8 cellular contexts compared by ENCODE assay signal in genomic region chr6:110039364-110039995, GRCh38.
DNase-seq lines count a peak whose midpoint lies in the region; ATAC-seq, FAIRE-seq and TF ChIP-seq lines count a peak whose summit lies in the region.

No MANE protein-coding gene starts in this region.

- H3K4me3 Mint-ChIP-seq in activated T-helper 2 cell treated with anti-CD3 and anti-CD28 coated beads, Interferon-gamma antibody, Interleukin-2, Interleukin-4, amounts not matched to agents 10 μg/mL and 5 μg/mL and 100 μg/mL, durations not matched to agents 14 hours and 24 hours and 36 hours (ENCODE audit: low read depth), result peak overlapping the region; percentile 76
- peak overlapping the region; percentile 77 for H3K4me3 Mint-ChIP-seq in nephron progenitor cell

- CTCF ChIA-PET in RWPE1 (lab: Yijun Ruan, JAX), result interaction anchor here (0.5 to 4.1 kb wide), 44 partner anchors 8 to 916 kb away, joined by 3 to 43 read pairs (median 4); no protein-coding TSS in a partner anchor

- DNase-seq in ELR (ENCODE audit: low read depth), result peak; percentile 84
- DNase-seq in H54 (ENCODE audit: insufficient read length, low spot score), result peak; percentile 27
- peak; percentile 59 for DNase-seq in LNCaP clone FGC (ENCODE audit: low read depth)
- peak; percentile 74 for DNase-seq in RWPE1 (ENCODE audit: low spot score)
- peak; percentile 73 for DNase-seq in activated T-helper 2 cell treated with anti-CD3 and anti-CD28 coated beads, Interferon-gamma antibody, Interleukin-2, Interleukin-4, amounts not matched to agents 10 μg/mL and 5 μg/mL and 100 μg/mL, durations not matched to agents 14 hours and 24 hours and 36 hours (ENCODE audit: low spot score)
- peak; percentile 92 for DNase-seq in fibroblast of the aortic adventitia (ENCODE audit: low read depth)
- DNase-seq in nephron progenitor cell, result peak; percentile 88
- peak; percentile 85 for DNase-seq in stimulated activated naive CD8-positive, alpha-beta T cell treated with anti-CD3 and anti-CD28 coated beads, Interleukin-15, Interleukin-2, amounts not matched to agents 100 U/mL and 50 U/mL, for 24 hours

- peak; percentile 89 for ATAC-seq in stimulated activated naive CD8-positive, alpha-beta T cell treated with anti-CD3 and anti-CD28 coated beads, Interleukin-15, Interleukin-2, amounts not matched to agents 100 U/mL and 50 U/mL, for 24 hours

- H3K4me3 ChIP-seq in LNCaP clone FGC (ENCODE audit: low read depth, low read length) (no peak overlapping the region), fibroblast of the aortic adventitia (ENCODE audit: low read depth, low read length) (peak overlapping the region; percentile 46)

- intact Hi-C loops in activated T-helper 2 cell treated with anti-CD3 and anti-CD28 coated beads, Interferon-gamma antibody, Interleukin-2, Interleukin-4, amounts not matched to agents 10 μg/mL and 5 μg/mL and 100 μg/mL, durations not matched to agents 14 hours and 24 hours and 36 hours (cut with micrococcal nuclease), result loop anchor here (1.0 kb wide), 3 partner anchors 334 to 512 kb away; no protein-coding TSS in a partner anchor

- FAIRE-seq in H54 (lab: Jason Lieb, UNC), result no peak

- H3K9me3 Mint-ChIP-seq in activated T-helper 2 cell treated with anti-CD3 and anti-CD28 coated beads, Interferon-gamma antibody, Interleukin-2, Interleukin-4, amounts not matched to agents 10 μg/mL and 5 μg/mL and 100 μg/mL, durations not matched to agents 14 hours and 24 hours and 36 hours, result no peaks in the 10 kb centered on the region
- H3K9me3 Mint-ChIP-seq in nephron progenitor cell, result peaks cover 1% of the 10 kb centered on the region

- POLR2A ChIA-PET in RWPE1 (lab: Yijun Ruan, JAX; ENCODE audit: low non-redundant PET), result no interaction called here

- 0 out of 2 replicates have a peak overlapping the region, but pooled peaks have one; percentile 13 for H3K27ac ChIP-seq in RWPE1

- H3K4me1 Mint-ChIP-seq in activated T-helper 2 cell treated with anti-CD3 and anti-CD28 coated beads, Interferon-gamma antibody, Interleukin-2, Interleukin-4, amounts not matched to agents 10 μg/mL and 5 μg/mL and 100 μg/mL, durations not matched to agents 14 hours and 24 hours and 36 hours (ENCODE audit: low read depth), result peaks cover 17% of the 10 kb centered on the region
- H3K4me1 Mint-ChIP-seq in nephron progenitor cell, result peaks cover 26% of the 10 kb centered on the region

- peak; percentile 96 for TF ChIP-seq CTCF in LNCaP clone FGC (IDR thresholded peaks at IDR 0.05; ENCODE audit: control insufficient read depth, extremely low read depth, insufficient read depth)
- TF ChIP-seq CTCF in RWPE1 (conservative IDR thresholded peaks at IDR 0.05; ENCODE audit: low read depth), result peak; percentile 91
- peak; percentile 96 for TF ChIP-seq CTCF in fibroblast of the aortic adventitia (IDR thresholded peaks at IDR 0.05; ENCODE audit: insufficient read depth, low read length)
- TF ChIP-seq CTCF in nephron progenitor cell (IDR thresholded peaks at IDR 0.05), result peak; percentile 71

- H3K27me3 Mint-ChIP-seq in activated T-helper 2 cell treated with anti-CD3 and anti-CD28 coated beads, Interferon-gamma antibody, Interleukin-2, Interleukin-4, amounts not matched to agents 10 μg/mL and 5 μg/mL and 100 μg/mL, durations not matched to agents 14 hours and 24 hours and 36 hours (ENCODE audit: low read depth), result peaks cover 2% of the 10 kb centered on the region
- H3K27me3 Mint-ChIP-seq in nephron progenitor cell (ENCODE audit: low read depth, poor library complexity), result peaks cover 5% of the 10 kb centered on the region

- peak overlapping the region; percentile 73 for H3K27ac Mint-ChIP-seq in activated T-helper 2 cell treated with anti-CD3 and anti-CD28 coated beads, Interferon-gamma antibody, Interleukin-2, Interleukin-4, amounts not matched to agents 10 μg/mL and 5 μg/mL and 100 μg/mL, durations not matched to agents 14 hours and 24 hours and 36 hours
- H3K27ac Mint-ChIP-seq in nephron progenitor cell, result no peak overlapping the region

- no peak for TF ChIP-seq POLR2A in H54 (IDR thresholded peaks at IDR 0.05; ENCODE audit: low read depth, low read length)

- no peaks in the 10 kb centered on the region for H3K36me3 Mint-ChIP-seq in activated T-helper 2 cell treated with anti-CD3 and anti-CD28 coated beads, Interferon-gamma antibody, Interleukin-2, Interleukin-4, amounts not matched to agents 10 μg/mL and 5 μg/mL and 100 μg/mL, durations not matched to agents 14 hours and 24 hours and 36 hours (ENCODE audit: low read depth)
- H3K36me3 Mint-ChIP-seq in nephron progenitor cell (ENCODE audit: low read depth), result no peaks in the 10 kb centered on the region

Comparison
In these comparisons a context has a peak if more than half of its experiments do, and no peak if none do; other contexts are left out.
1. DNase-seq: peak in every context shown above with its lines; median percentile 92 in fibroblast of the aortic adventitia; 88 in nephron progenitor cell; 85 in stimulated activated naive CD8-positive, alpha-beta T cell treated with anti-CD3 and anti-CD28 coated beads, Interleukin-15, Interleukin-2, amounts not matched to agents 100 U/mL and 50 U/mL, for 24 hours; 84 in ELR; 74 in RWPE1; 73 in activated T-helper 2 cell treated with anti-CD3 and anti-CD28 coated beads, Interferon-gamma antibody, Interleukin-2, Interleukin-4, amounts not matched to agents 10 μg/mL and 5 μg/mL and 100 μg/mL, durations not matched to agents 14 hours and 24 hours and 36 hours; 59 in LNCaP clone FGC; 27 in H54.